ENCODE assay signal across 8 cellular contexts in genomic region chr12:22287776-22288621, GRCh38. TPM values are rescaled to one million over a fixed set of nuclear protein-coding genes. Genes with fewer than 3 reads are reported as not detected.
DNase-seq lines count a peak whose midpoint lies in the region; ATAC-seq and TF ChIP-seq lines count a peak whose summit lies in the region.

No MANE protein-coding gene starts in this region.

- peaks cover 5% of the 10 kb centered on the region for H3K27me3 Mint-ChIP-seq in activated T-helper 2 cell treated with anti-CD3 and anti-CD28 coated beads, Interferon-gamma antibody, Interleukin-2, Interleukin-4, amounts not matched to agents 10 μg/mL and 5 μg/mL and 100 μg/mL, durations not matched to agents 14 hours and 24 hours and 36 hours (ENCODE audit: low read depth)

- H3K9me3 Mint-ChIP-seq in activated T-helper 2 cell treated with anti-CD3 and anti-CD28 coated beads, Interferon-gamma antibody, Interleukin-2, Interleukin-4, amounts not matched to agents 10 μg/mL and 5 μg/mL and 100 μg/mL, durations not matched to agents 14 hours and 24 hours and 36 hours = no peaks in the 10 kb centered on the region

- no peaks in the 10 kb centered on the region for H4K20me1 ChIP-seq in osteoblast (ENCODE audit: insufficient read depth, low read length)

- H3K36me3 ChIP-seq in osteoblast (ENCODE audit: insufficient read depth, low read length) = no peaks in the 10 kb centered on the region
- no peaks in the 10 kb centered on the region for H3K36me3 ChIP-seq in adrenal gland (replicated peaks in 1 of 2)

- H3K9me3 ChIP-seq in osteoblast (ENCODE audit: low read depth, low read length) (no peaks in the 10 kb centered on the region), adrenal gland (replicated peaks in 1 of 3) (no peaks in the 10 kb centered on the region)

- 49 to 63% (median 54%) methylated on average over 11 of the region's 11 CpGs for WGBS in adrenal gland, 4 donors

- ATAC-seq in HG03097 (IDR thresholded peaks at IDR 0.05; ENCODE audit: low FRiP score, unreplicated experiment) = no peak

- no peak overlapping the region for H3K4me3 ChIP-seq in osteoblast (ENCODE audit: insufficient read depth, low read length)
- no peak overlapping the region for H3K4me3 ChIP-seq in adrenal gland

- H3K27me3 ChIP-seq in osteoblast (ENCODE audit: insufficient read depth, low read length) (no peaks in the 10 kb centered on the region), adrenal gland (no peaks in the 10 kb centered on the region)

- DNase-seq in EL (peak; percentile 71), MV-4-11 (lab: John Stamatoyannopoulos, UW) (peak; percentile 20), amniotic epithelial cell (ENCODE audit: low read depth) (peak; percentile 53), osteoblast (ENCODE audit: insufficient read length, low spot score, missing footprints) (peak; percentile 73), adrenal gland (no peak), DMS 273 treated with DMSO at 0.1 percent for 48 hours (lab: John Stamatoyannopoulos, UW) (no peak)
- no peak for DNase-seq in activated T-helper 2 cell treated with anti-CD3 and anti-CD28 coated beads, Interferon-gamma antibody, Interleukin-2, Interleukin-4, amounts not matched to agents 10 μg/mL and 5 μg/mL and 100 μg/mL, durations not matched to agents 14 hours and 24 hours and 36 hours (ENCODE audit: low spot score)

- H3K4me2 ChIP-seq in osteoblast (ENCODE audit: insufficient read depth, low read length) = peak overlapping the region; percentile 1

- no peak overlapping the region for H3K27ac Mint-ChIP-seq in activated T-helper 2 cell treated with anti-CD3 and anti-CD28 coated beads, Interferon-gamma antibody, Interleukin-2, Interleukin-4, amounts not matched to agents 10 μg/mL and 5 μg/mL and 100 μg/mL, durations not matched to agents 14 hours and 24 hours and 36 hours

- TF ChIP-seq CTCF in osteoblast (IDR thresholded peaks at IDR 0.05; ENCODE audit: extremely low read depth, low read depth, low read length) (no peak), adrenal gland (IDR thresholded peaks at IDR 0.05) (no peak)

- intact Hi-C loops in activated T-helper 2 cell treated with anti-CD3 and anti-CD28 coated beads, Interferon-gamma antibody, Interleukin-2, Interleukin-4, amounts not matched to agents 10 μg/mL and 5 μg/mL and 100 μg/mL, durations not matched to agents 14 hours and 24 hours and 36 hours (cut with micrococcal nuclease) = no loop called here
- intact Hi-C loops in adrenal gland (cut with DNase I) = no loop called here

- no peak for TF ChIP-seq POLR2A in adrenal gland (IDR thresholded peaks at IDR 0.05)

- no peak overlapping the region for H2AFZ ChIP-seq in osteoblast (ENCODE audit: low read length)

- H3K79me2 ChIP-seq in osteoblast (ENCODE audit: insufficient read depth, low read length) = no peaks in the 10 kb centered on the region

- no peaks in the 10 kb centered on the region for H3K36me3 Mint-ChIP-seq in activated T-helper 2 cell treated with anti-CD3 and anti-CD28 coated beads, Interferon-gamma antibody, Interleukin-2, Interleukin-4, amounts not matched to agents 10 μg/mL and 5 μg/mL and 100 μg/mL, durations not matched to agents 14 hours and 24 hours and 36 hours (ENCODE audit: low read depth)

- H3K27ac ChIP-seq in osteoblast (ENCODE audit: low read depth, low read length) (peak overlapping the region; percentile 70), adrenal gland (no peak overlapping the region)

- peaks cover 8% of the 10 kb centered on the region for H3K4me1 Mint-ChIP-seq in activated T-helper 2 cell treated with anti-CD3 and anti-CD28 coated beads, Interferon-gamma antibody, Interleukin-2, Interleukin-4, amounts not matched to agents 10 μg/mL and 5 μg/mL and 100 μg/mL, durations not matched to agents 14 hours and 24 hours and 36 hours (ENCODE audit: low read depth)

- no peak overlapping the region for H3K4me3 Mint-ChIP-seq in activated T-helper 2 cell treated with anti-CD3 and anti-CD28 coated beads, Interferon-gamma antibody, Interleukin-2, Interleukin-4, amounts not matched to agents 10 μg/mL and 5 μg/mL and 100 μg/mL, durations not matched to agents 14 hours and 24 hours and 36 hours (ENCODE audit: low read depth)

- H3K4me1 ChIP-seq in osteoblast (ENCODE audit: insufficient read depth, low read length) = peaks cover 54% of the 10 kb centered on the region
- H3K4me1 ChIP-seq in adrenal gland (replicated peaks in 1 of 2) = no peaks in the 10 kb centered on the region

RNA-seq across cellular contexts. Expression of gene ST8SIA1, which starts 46.5 kb away (rescaled TPM):
- total RNA-seq in osteoblast (6.2 TPM in 2 replicates), adrenal gland (10 to 100 TPM in 6 of 8 donors, 1 to 10 TPM in 2; 3.1 to 37.8 (median 11.7) TPM)
- total RNA-seq in activated T-helper 2 cell treated with anti-CD3 and anti-CD28 coated beads, Interferon-gamma antibody, Interleukin-2, Interleukin-4, amounts not matched to agents 10 μg/mL and 5 μg/mL and 100 μg/mL, durations not matched to agents 14 hours and 24 hours and 36 hours = 0.39 and 1.3 TPM in 2 replicates
- 10 to 100 TPM in 2 of 3 donors, 1 to 10 TPM in 1; 4.2 to 12.1 (median 11.7) TPM for polyA plus RNA-seq in adrenal gland

Comparison
In these comparisons a context has a peak if more than half of its experiments do, and no peak if none do; other contexts are left out.
1. DNase-seq: peak in EL (single experiment), MV-4-11 (single experiment), amniotic epithelial cell (single experiment) and osteoblast (single experiment); none in activated T-helper 2 cell treated with anti-CD3 and anti-CD28 coated beads, Interferon-gamma antibody, Interleukin-2, Interleukin-4, amounts not matched to agents 10 μg/mL and 5 μg/mL and 100 μg/mL, durations not matched to agents 14 hours and 24 hours and 36 hours (single experiment), adrenal gland (0 of 7) and DMS 273 treated with DMSO at 0.1 percent for 48 hours (single experiment).